ENCODE assay signal across 40 cellular contexts in the genomic region with DNA sequence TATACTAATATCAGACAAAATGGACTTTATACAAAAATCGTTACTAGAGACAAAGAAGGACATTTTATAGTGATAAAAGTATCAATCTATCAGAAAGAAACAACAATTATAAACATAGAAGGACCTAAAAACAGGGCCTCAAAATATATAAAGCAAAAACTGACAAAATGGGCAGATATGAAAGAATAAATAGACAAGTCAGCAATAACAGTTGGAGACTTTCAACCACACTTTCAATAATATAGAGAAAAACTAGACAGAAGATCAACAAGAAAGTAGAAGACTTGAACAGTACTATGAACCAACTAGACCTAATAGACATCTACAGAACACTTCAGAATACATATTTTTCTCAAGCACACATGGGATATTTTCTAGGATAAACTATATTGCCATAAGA.
"Had no signal": no experiment of that assay in that cellular context is flagged by ENCODE, and none has a peak within 500 bp of the region (broad histone marks: within the 10 kb centered on the region; RNA-seq: fewer than 3 reads in every experiment).

No MANE protein-coding gene starts in this region.

- H3K4me3 ChIP-seq: ascending aorta, cardiac muscle cell had no signal

- H3K36me3 Mint-ChIP-seq: activated CD8-positive, alpha-beta memory T cell treated with anti-CD3 and anti-CD28 coated beads, Interleukin-2, amount 10 ng/mL, durations not matched to agents 7 days and 5 days; activated naive CD4-positive, alpha-beta T cell treated with anti-CD3 and anti-CD28 coated beads, Interleukin-2, amount 10 ng/mL, durations not matched to agents 7 days and 5 days had no signal

- H3K27ac ChIP-seq: ascending aorta, cardiac muscle cell, WERI-Rb-1 had no signal

- H3K4me1 ChIP-seq: ascending aorta had no signal

- H3K9me3 ChIP-seq: ascending aorta had no signal

- H3K4me3 Mint-ChIP-seq: activated CD4-positive, alpha-beta memory T cell treated with anti-CD3 and anti-CD28 coated beads, Interleukin-2, amount 10 ng/mL, durations not matched to agents 7 days and 5 days; activated CD4-positive, alpha-beta T cell treated with anti-CD3 and anti-CD28 coated beads for 36 hours; activated CD4-positive, alpha-beta T cell treated with anti-CD3 and anti-CD28 coated beads, Interleukin-2, amount 10 ng/mL, durations not matched to agents 7 days and 5 days; activated CD8-positive, alpha-beta memory T cell treated with anti-CD3 and anti-CD28 coated beads, Interleukin-2, amount 10 ng/mL, durations not matched to agents 7 days and 5 days; activated CD8-positive, alpha-beta T cell treated with anti-CD3 and anti-CD28 coated beads, Interleukin-2, amount 10 ng/mL, durations not matched to agents 7 days and 5 days; activated naive CD4-positive, alpha-beta T cell treated with anti-CD3 and anti-CD28 coated beads, Interleukin-2, amount 10 ng/mL, durations not matched to agents 7 days and 5 days; activated naive CD4-positive, alpha-beta T cell treated with anti-CD3 and anti-CD28 coated beads, Interleukin-2, amount 50 U/mL, for 24 hours; activated naive CD8-positive, alpha-beta T cell; activated naive CD8-positive, alpha-beta T cell treated with anti-CD3 and anti-CD28 coated beads, Interleukin-2, amount 10 ng/mL, durations not matched to agents 7 days and 5 days; activated naive CD8-positive, alpha-beta T cell treated with anti-CD3 and anti-CD28 coated beads, Interleukin-2, amount 50 U/mL, for 24 hours; activated T-cell treated with anti-CD3 and anti-CD28 coated beads, Interleukin-2, amount 50 U/mL, for 24 hours; brain; central memory CD8-positive, alpha-beta T cell; T-helper 1 cell treated with Interleukin-12 subunit alpha and Interleukin-12 subunit beta and Interleukin-4 antibody, amounts not matched to agents 30 μg/mL and 1 μg/mL, for 36 hours; T-helper 2 cell treated with Interferon-gamma antibody and Interleukin-4, amounts not matched to agents 5 μg/mL and 100 μg/mL, for 36 hours; WTC11 had no signal

- ATAC-seq: activated CD4-positive, alpha-beta T cell treated with anti-CD3 and anti-CD28 coated beads for 36 hours; activated CD4-positive, CD25-positive, alpha-beta regulatory T cell treated with anti-CD3 and anti-CD28 coated beads, Interleukin-2, amount 50 U/mL, for 24 hours; activated CD8-positive, alpha-beta memory T cell treated with anti-CD3 and anti-CD28 coated beads, Interleukin-2, amount 10 ng/mL, durations not matched to agents 7 days and 5 days; activated CD8-positive, alpha-beta T cell treated with anti-CD3 and anti-CD28 coated beads, Interleukin-2, amount 10 ng/mL, durations not matched to agents 7 days and 5 days; activated naive CD8-positive, alpha-beta T cell treated with anti-CD3 and anti-CD28 coated beads, Interleukin-2, amount 50 U/mL, for 24 hours; WTC11 had no signal

- FAIRE-seq: bronchial epithelial cell, TTC549 had no signal

- H3K27me3 ChIP-seq: ascending aorta, cardiac muscle cell had no signal

- DNase-seq: activated CD4-positive, alpha-beta memory T cell treated with anti-CD3 and anti-CD28 coated beads, Interleukin-2, amount 10 ng/mL, durations not matched to agents 7 days and 5 days; activated CD4-positive, alpha-beta T cell treated with anti-CD3 and anti-CD28 coated beads for 1 hour; activated CD4-positive, alpha-beta T cell treated with anti-CD3 and anti-CD28 coated beads for 36 hours; activated CD4-positive, alpha-beta T cell treated with anti-CD3 and anti-CD28 coated beads for 48 hours; activated CD4-positive, alpha-beta T cell treated with anti-CD3 and anti-CD28 coated beads, Interleukin-2, amount 10 ng/mL, durations not matched to agents 7 days and 5 days; activated CD4-positive, alpha-beta T cell treated with anti-CD3 and anti-CD28 coated beads, Interleukin-2, amount 50 U/mL, for 48 hours; activated CD4-positive, CD25-positive, alpha-beta regulatory T cell; activated CD8-positive, alpha-beta memory T cell treated with anti-CD3 and anti-CD28 coated beads for 24 hours; activated CD8-positive, alpha-beta memory T cell treated with anti-CD3 and anti-CD28 coated beads, Interleukin-2, amount 10 ng/mL, durations not matched to agents 7 days and 5 days; activated CD8-positive, alpha-beta memory T cell treated with anti-CD3 and anti-CD28 coated beads, Interleukin-2, amount 50 U/mL, for 48 hours; activated CD8-positive, alpha-beta T cell treated with anti-CD3 and anti-CD28 coated beads, Interleukin-2, amount 10 ng/mL, durations not matched to agents 7 days and 5 days; activated effector memory CD4-positive, alpha-beta T cell treated with Interleukin-2 at 50 U/mL for 16 hours; activated gamma-delta T cell; activated naive CD4-positive, alpha-beta T cell treated with anti-CD3 and anti-CD28 coated beads, Interleukin-2, amount 10 ng/mL, durations not matched to agents 7 days and 5 days; activated naive CD4-positive, alpha-beta T cell treated with Interleukin-2 at 50 U/mL for 16 hours; activated naive CD8-positive, alpha-beta T cell treated with anti-CD3 and anti-CD28 coated beads, Interleukin-2, amount 10 ng/mL, durations not matched to agents 7 days and 5 days; activated naive CD8-positive, alpha-beta T cell treated with anti-CD3 and anti-CD28 coated beads, Interleukin-2, amount 50 U/mL, for 24 hours; activated T-cell treated with anti-CD3 and anti-CD28 coated beads, Interleukin-2, amount 50 U/mL, for 24 hours; activated T-cell treated with anti-CD3 and anti-CD28 coated beads, Interleukin-2, amount 50 U/mL, for 48 hours; amygdala; anterior cingulate cortex; caudate nucleus; cerebellar nuclear complex; T-helper 1 cell; T-helper 2 cell; T-helper 9 cell; WERI-Rb-1 had no signal

- H3K4me1 Mint-ChIP-seq: activated CD4-positive, alpha-beta memory T cell treated with anti-CD3 and anti-CD28 coated beads, Interleukin-2, amount 10 ng/mL, durations not matched to agents 7 days and 5 days; activated CD4-positive, alpha-beta T cell treated with anti-CD3 and anti-CD28 coated beads for 36 hours; activated CD4-positive, alpha-beta T cell treated with anti-CD3 and anti-CD28 coated beads, Interleukin-2, amount 10 ng/mL, durations not matched to agents 7 days and 5 days; activated CD8-positive, alpha-beta memory T cell treated with anti-CD3 and anti-CD28 coated beads, Interleukin-2, amount 10 ng/mL, durations not matched to agents 7 days and 5 days; activated naive CD4-positive, alpha-beta T cell treated with anti-CD3 and anti-CD28 coated beads, Interleukin-2, amount 10 ng/mL, durations not matched to agents 7 days and 5 days; activated naive CD4-positive, alpha-beta T cell treated with anti-CD3 and anti-CD28 coated beads, Interleukin-2, amount 50 U/mL, for 24 hours; activated naive CD8-positive, alpha-beta T cell treated with anti-CD3 and anti-CD28 coated beads, Interleukin-2, amount 10 ng/mL, durations not matched to agents 7 days and 5 days; activated naive CD8-positive, alpha-beta T cell treated with anti-CD3 and anti-CD28 coated beads, Interleukin-2, amount 50 U/mL, for 24 hours; central memory CD8-positive, alpha-beta T cell had no signal

- H3K27ac Mint-ChIP-seq: activated CD4-positive, alpha-beta memory T cell treated with anti-CD3 and anti-CD28 coated beads, Interleukin-2, amount 10 ng/mL, durations not matched to agents 7 days and 5 days; activated CD4-positive, alpha-beta T cell treated with anti-CD3 and anti-CD28 coated beads for 36 hours; activated CD4-positive, alpha-beta T cell treated with anti-CD3 and anti-CD28 coated beads, Interleukin-2, amount 10 ng/mL, durations not matched to agents 7 days and 5 days; activated CD8-positive, alpha-beta memory T cell treated with anti-CD3 and anti-CD28 coated beads, Interleukin-2, amount 10 ng/mL, durations not matched to agents 7 days and 5 days; activated CD8-positive, alpha-beta T cell treated with anti-CD3 and anti-CD28 coated beads, Interleukin-2, amount 10 ng/mL, durations not matched to agents 7 days and 5 days; activated naive CD4-positive, alpha-beta T cell treated with anti-CD3 and anti-CD28 coated beads, Interleukin-2, amount 10 ng/mL, durations not matched to agents 7 days and 5 days; activated naive CD4-positive, alpha-beta T cell treated with anti-CD3 and anti-CD28 coated beads, Interleukin-2, amount 50 U/mL, for 24 hours; activated naive CD8-positive, alpha-beta T cell; activated naive CD8-positive, alpha-beta T cell treated with anti-CD3 and anti-CD28 coated beads, Interleukin-2, amount 10 ng/mL, durations not matched to agents 7 days and 5 days; activated naive CD8-positive, alpha-beta T cell treated with anti-CD3 and anti-CD28 coated beads, Interleukin-2, amount 50 U/mL, for 24 hours; activated T-cell treated with anti-CD3 and anti-CD28 coated beads, Interleukin-2, amount 50 U/mL, for 24 hours; activated T-helper 2 cell treated with anti-CD3 and anti-CD28 coated beads, Interferon-gamma antibody, Interleukin-2, Interleukin-4, amounts not matched to agents 10 μg/mL and 5 μg/mL and 100 μg/mL, durations not matched to agents 14 hours and 24 hours and 36 hours; brain; T-helper 1 cell treated with Interleukin-12 subunit alpha and Interleukin-12 subunit beta and Interleukin-4 antibody, amounts not matched to agents 30 μg/mL and 1 μg/mL, for 36 hours; T-helper 2 cell treated with Interferon-gamma antibody and Interleukin-4, amounts not matched to agents 5 μg/mL and 100 μg/mL, for 36 hours; WTC11 had no signal

- H3K36me3 ChIP-seq: ascending aorta, cardiac muscle cell, WERI-Rb-1 had no signal

- H3K27me3 Mint-ChIP-seq: activated naive CD4-positive, alpha-beta T cell treated with anti-CD3 and anti-CD28 coated beads, Interleukin-2, amount 10 ng/mL, durations not matched to agents 7 days and 5 days; activated naive CD4-positive, alpha-beta T cell treated with anti-CD3 and anti-CD28 coated beads, Interleukin-2, amount 50 U/mL, for 24 hours; activated naive CD8-positive, alpha-beta T cell treated with anti-CD3 and anti-CD28 coated beads, Interleukin-2, amount 50 U/mL, for 24 hours had no signal
